In genomic region chr2:240433973-240434727, GRCh38 we compare ENCODE assay signal across 8 cellular contexts. TPM values are rescaled to one million over a fixed set of nuclear protein-coding genes. Genes with fewer than 3 reads are reported as not detected.
A peak's percentile ranks its signal among the peaks of the same experiment; 100 is the strongest.
DNase-seq lines count a peak whose midpoint lies in the region; ATAC-seq, FAIRE-seq and TF ChIP-seq lines count a peak whose summit lies in the region.

No MANE protein-coding gene starts in this region.

- peaks cover 8% of the 10 kb centered on the region; the same call in 1 of the 2 replicates for H3K79me2 ChIP-seq in GM23338 (replicated peaks; ENCODE audit: insufficient read depth)
- H3K79me2 ChIP-seq in SU-DHL-6 (ENCODE audit: insufficient read depth, low read length): no peaks in the 10 kb centered on the region
- H3K79me2 ChIP-seq in H1 (ENCODE audit: control insufficient read depth in 1 of 2, insufficient read depth in 2 of 2, low read length in 2 of 2): peaks cover 0 to 9% of the 10 kb centered on the region in 2 experiments; a peak in 1 of 4 replicates

- H3K36me3 Mint-ChIP-seq in GM23338 (ENCODE audit: low read depth): no peaks in the 10 kb centered on the region

- H3K9me3 Mint-ChIP-seq in GM23338: peaks cover under 1% of the 10 kb centered on the region; the same call in 1 of the 3 replicates

- DNase-seq in GM23338 (ENCODE audit: low spot score): no peak
- DNase-seq in H1 (ENCODE audit: low read depth in 1 of 2, low spot score in 2 of 2): no peak
- peak; percentile 79 to 84 for DNase-seq in uterus
- no peak for DNase-seq in NCI-H82 treated with DMSO at 0.1 percent for 48 hours (lab: John Stamatoyannopoulos, UW; ENCODE audit: unreplicated experiment)
- no peak for DNase-seq in NCI-H69 (lab: John Stamatoyannopoulos, UW)
- DNase-seq in NK-92 treated with Interleukin-12 subunit alpha and Interleukin-12 subunit beta, amount 100 ng/mL, for 24 hours (lab: John Stamatoyannopoulos, UW): no peak

- H3K4me1 ChIP-seq in GM23338 (ENCODE audit: insufficient read depth) (peaks cover 8% of the 10 kb centered on the region; the same call in 1 of the 2 replicates), H1 (replicated peaks in 1 of 4; ENCODE audit: control insufficient read depth in 3 of 4, insufficient read depth in 4 of 4, low read length in 3 of 4) (peaks cover 0 to 19% (median 1%) of the 10 kb centered on the region in 4 experiments; a peak in 6 of 7 replicates), muscle layer of colon (ENCODE audit: insufficient read depth, low read length) (peaks cover 31% of the 10 kb centered on the region), uterus (peaks cover 0 to 16% of the 10 kb centered on the region in 2 donors)

- no peak overlapping the region for H4K8ac ChIP-seq in H1 (ENCODE audit: extremely low read depth, insufficient read depth, low read length)

- no peak for ATAC-seq in GM23338

- TF ChIP-seq POLR2A in H1 (IDR thresholded peaks at IDR 0.05; ENCODE audit: control extremely low read depth in 1 of 2, low read depth in 2 of 2, low read length in 2 of 2) (no peak), uterus (IDR thresholded peaks at IDR 0.05) (no peak)

- H3K79me1 ChIP-seq in H1 (ENCODE audit: low read depth, low read length): no peaks in the 10 kb centered on the region

- H2BK15ac ChIP-seq in H1 (ENCODE audit: low read length): no peak overlapping the region

- H3K9me2 ChIP-seq in GM23338 (ENCODE audit: insufficient read depth) (no peaks in the 10 kb centered on the region), SU-DHL-6 (replicated peaks; ENCODE audit: insufficient read depth, low read length) (no peaks in the 10 kb centered on the region)

- H3K4me2 ChIP-seq in GM23338 (peak overlapping the region; percentile 98), SU-DHL-6 (ENCODE audit: low read depth, low read length, poor library complexity, severe bottlenecking) (peak overlapping the region; percentile 98), H1 (ENCODE audit: insufficient read depth in 1 of 2, low read depth in 2 of 2, low read length in 2 of 2) (peak overlapping the region; percentile 80 to 88)

- 0 out of 2 replicates have a peak, but pooled peaks cover 2% of the 10 kb centered on the region for H3F3A ChIP-seq in GM23338 (replicated peaks; ENCODE audit: low read depth)
- no peaks in the 10 kb centered on the region for H3F3A ChIP-seq in SU-DHL-6 (ENCODE audit: insufficient read depth)

- H2BK12ac ChIP-seq in H1 (ENCODE audit: low read depth, low read length): no peak overlapping the region

- POLR2A ChIA-PET in H1 (lab: Charles Lee; ENCODE audit: partially characterized antibody): interaction anchor here (0.8 kb wide), 1 partner anchor 21 kb away, joined by 3 read pairs; no protein-coding TSS in a partner anchor

- H2BK120ac ChIP-seq in H1 (replicated peaks; ENCODE audit: low read depth, low read length): no peak overlapping the region

- TF ChIP-seq RAD21 in H1 (IDR thresholded peaks at IDR 0.05 in 1 of 2, conservative IDR thresholded peaks at IDR 0.05 in 1 of 2; ENCODE audit: low read depth in 2 of 2, low read length in 2 of 2): no peak

- H3K4ac ChIP-seq in H1 (replicated peaks; ENCODE audit: insufficient read length, low read depth, low read length): no peak overlapping the region

- H3K36me3 ChIP-seq in GM23338 (ENCODE audit: insufficient read depth) (no peaks in the 10 kb centered on the region), SU-DHL-6 (ENCODE audit: low read length) (no peaks in the 10 kb centered on the region), H1 (ENCODE audit: control insufficient read depth in 2 of 4, insufficient read depth in 4 of 4, low read length in 3 of 4) (no peaks in the 10 kb centered on the region), muscle layer of colon (ENCODE audit: insufficient read depth, low read length) (no peaks in the 10 kb centered on the region), uterus (no peaks in the 10 kb centered on the region)

- peak overlapping the region; percentile 87 for H3K4me3 Mint-ChIP-seq in GM23338

- TF ChIP-seq CTCF in GM23338 (conservative IDR thresholded peaks at IDR 0.05; ENCODE audit: low read depth in 2 of 2) (no peak), SU-DHL-6 (IDR thresholded peaks at IDR 0.05; ENCODE audit: insufficient read depth, low read length, poor library complexity, severe bottlenecking) (no peak), H1 (IDR thresholded peaks at IDR 0.05; ENCODE audit: control extremely low read depth in 1 of 3, insufficient read depth in 1 of 3, low read depth in 1 of 3, low read length in 3 of 3) (no peak), uterus (IDR thresholded peaks at IDR 0.05) (no peak)

- H2AFZ ChIP-seq in GM23338: no peak overlapping the region; the same call in 1 of the 2 replicates
- no peak overlapping the region for H2AFZ ChIP-seq in SU-DHL-6 (ENCODE audit: low read depth, low read length, severe bottlenecking)
- H2AFZ ChIP-seq in H1 (ENCODE audit: low read length): no peak overlapping the region

- no peak for TF ChIP-seq EP300 in H1 (IDR thresholded peaks at IDR 0.05; ENCODE audit: borderline replicate concordance in 1 of 2, low read depth in 2 of 2, low read length in 2 of 2)

- H3K14ac ChIP-seq in H1 (ENCODE audit: insufficient read length): no peak overlapping the region

- peaks cover 24% of the 10 kb centered on the region for H3K27me3 Mint-ChIP-seq in GM23338 (ENCODE audit: insufficient read depth, low read depth, poor library complexity)

- H4K5ac ChIP-seq in H1 (ENCODE audit: insufficient read length, low read depth, low read length): no peak overlapping the region

- no peak overlapping the region for H2BK20ac ChIP-seq in H1 (ENCODE audit: low read length)

- H2AK5ac ChIP-seq in H1 (ENCODE audit: low read depth, low read length): 0 out of 2 replicates have a peak overlapping the region, but pooled peaks have one; percentile 39

- FAIRE-seq in H1 (lab: Jason Lieb, UNC): no peak

- no peak overlapping the region for H2BK5ac ChIP-seq in H1 (ENCODE audit: low read depth, low read length)

- H3K27ac ChIP-seq in GM23338 (ENCODE audit: low read depth): no peak overlapping the region
- no peak overlapping the region for H3K27ac ChIP-seq in SU-DHL-6 (ENCODE audit: low read depth, low read length)
- no peak overlapping the region for H3K27ac ChIP-seq in H1 (ENCODE audit: low read depth, low read length)
- H3K27ac ChIP-seq in muscle layer of colon (ENCODE audit: low read depth, low read length): peak overlapping the region; percentile 95
- H3K27ac ChIP-seq in uterus: peak overlapping the region; percentile 88 to 89

- peak overlapping the region; percentile 91 for H3K9ac ChIP-seq in SU-DHL-6 (ENCODE audit: low read length)
- H3K9ac ChIP-seq in H1 (replicated peaks in 1 of 4; ENCODE audit: extremely low read depth in 1 of 4, low read depth in 3 of 4, low read length in 3 of 4): no peak overlapping the region
- no peak overlapping the region for H3K9ac ChIP-seq in muscle layer of colon (ENCODE audit: low read length)

- H4K20me1 ChIP-seq in GM23338 (replicated peaks; ENCODE audit: insufficient read depth): peaks cover 7% of the 10 kb centered on the region
- H4K20me1 ChIP-seq in SU-DHL-6 (ENCODE audit: low read depth, low read length): no peaks in the 10 kb centered on the region
- peaks cover 19 to 22% of the 10 kb centered on the region in 2 experiments for H4K20me1 ChIP-seq in H1 (replicated peaks in 1 of 2; ENCODE audit: control insufficient read depth in 1 of 2, insufficient read depth in 2 of 2, low read length in 2 of 2)

- peak overlapping the region; percentile 32; the same call in 1 of the 2 replicates for H3K18ac ChIP-seq in H1 (ENCODE audit: extremely low read depth, low read length)

- peak overlapping the region; percentile 94 for H3K4me3 ChIP-seq in GM23338
- H3K4me3 ChIP-seq in SU-DHL-6 (ENCODE audit: insufficient read depth, low read length, poor library complexity, severe bottlenecking): peak overlapping the region; percentile 97
- peak overlapping the region; percentile 56 to 93 (median 66) for H3K4me3 ChIP-seq in H1 (ENCODE audit: extremely low read depth in 1 of 4, insufficient read depth in 2 of 4, low read depth in 3 of 4, low read length in 4 of 4)
- peak overlapping the region; percentile 52 to 57 for H3K4me3 ChIP-seq in muscle layer of colon (ENCODE audit: low read depth in 1 of 2, low read length in 2 of 2)
- peak overlapping the region; percentile 42 to 92 for H3K4me3 ChIP-seq in uterus

- CTCF ChIA-PET in H1 (lab: Charles Lee; ENCODE audit: partially characterized antibody): no interaction called here

- intact Hi-C loops in uterus (cut with DNase I; ENCODE audit: low total_unique reads): no loop called here

- H3K23me2 ChIP-seq in H1 (ENCODE audit: low read depth, low read length): peaks cover 7% of the 10 kb centered on the region; the same call in 1 of the 2 replicates

- no peak overlapping the region for H3K27ac Mint-ChIP-seq in GM23338

- WGBS in H1 (ENCODE audit: extremely low coverage in 1 of 2, insufficient coverage in 1 of 2, insufficient read length in 1 of 2, insufficient replicate concordance in 2 of 2, low coverage in 1 of 2, low lambda C conversion rate in 2 of 2, missing lambda C conversion rate in 1 of 2), 2 experiments: 75% methylated on average over 13 of the region's 16 CpGs; no CpG with 5 or more reads in 1 of the 2 experiments

- H3K9me3 ChIP-seq in SU-DHL-6 (ENCODE audit: insufficient read depth, low read length): no peaks in the 10 kb centered on the region
- H3K9me3 ChIP-seq in H1 (ENCODE audit: insufficient read depth in 2 of 2, low read depth in 1 of 2, low read length in 1 of 2): no peaks in the 10 kb centered on the region; a peak in 1 of 4 replicates
- no peaks in the 10 kb centered on the region for H3K9me3 ChIP-seq in muscle layer of colon (ENCODE audit: low read length)
- no peaks in the 10 kb centered on the region for H3K9me3 ChIP-seq in uterus

- H3K56ac ChIP-seq in H1 (replicated peaks; ENCODE audit: insufficient read length, low read depth, low read length): no peak overlapping the region

- no peak overlapping the region for H3K23ac ChIP-seq in H1 (ENCODE audit: insufficient read length)

- H3K4me1 Mint-ChIP-seq in GM23338: peaks cover 6% of the 10 kb centered on the region; the same call in 2 of the 3 replicates

- H4K91ac ChIP-seq in H1 (replicated peaks; ENCODE audit: insufficient read length, low read length): no peak overlapping the region

- peaks cover 19% of the 10 kb centered on the region for H3K27me3 ChIP-seq in GM23338 (ENCODE audit: insufficient read depth)
- H3K27me3 ChIP-seq in SU-DHL-6 (ENCODE audit: low read length): no peaks in the 10 kb centered on the region
- peaks cover 14 to 36% (median 23%) of the 10 kb centered on the region in 4 experiments for H3K27me3 ChIP-seq in H1 (replicated peaks in 1 of 4; ENCODE audit: control insufficient read depth in 3 of 4, extremely low read depth in 1 of 4, insufficient read depth in 3 of 4, low read length in 3 of 4)
- peaks cover 0 to 8% of the 10 kb centered on the region in 2 donors for H3K27me3 ChIP-seq in muscle layer of colon (ENCODE audit: control insufficient read depth in 1 of 2, insufficient read depth in 2 of 2, low read length in 2 of 2)
- H3K27me3 ChIP-seq in uterus: no peaks in the 10 kb centered on the region

RNA-seq across cellular contexts. Expression of gene GPC1, which starts 1.3 kb away (rescaled TPM):
- total RNA-seq in GM23338 (2014; rRNA removed; shearing (Covaris generic)): 46.2 and 56.9 TPM in 2 replicates
- polyA plus RNA-seq in GM23338 (2016; fragmentation: Nextera tagmentation; extraction: Ambion mirVana): 9.0 and 10.8 TPM in 2 replicates
- total RNA-seq in H1 (2021; fragmentation: NEBNext Ultra II Directional; extraction: Animal tissue kit (Norgen Biotek cat#: 25700)): 28.3 and 31.9 TPM in 2 replicates
- polyA plus RNA-seq in H1 (2011; rRNA removed): 21.9 and 30.2 TPM in 2 replicates
- polyA plus RNA-seq in H1 (2011; cell fraction: cytosol; rRNA removed): 22.1 TPM
- 47.6 TPM for polyA plus RNA-seq in H1 (2011; cell fraction: nucleus; rRNA removed)
- polyA plus RNA-seq in H1 (2012, experiment 1 of 2): 18.4 to 31.5 TPM (median 29.5 TPM) in 4 replicates
- polyA plus RNA-seq in H1 (2012, experiment 2 of 2): 27.9 TPM
- 42.0 TPM for polyA plus RNA-seq in H1 (2013, experiment 1 of 2)
- 37.4 TPM for polyA plus RNA-seq in H1 (2013, experiment 2 of 2)
- polyA minus RNA-seq in H1 (2011; rRNA and poly(A)+ RNA removed): 14.3 and 16.0 TPM in 2 replicates
- polyA minus RNA-seq in H1 (2011; cell fraction: cytosol; rRNA and poly(A)+ RNA removed): 29.2 TPM
- 22.9 TPM for polyA minus RNA-seq in H1 (2011; cell fraction: nucleus; rRNA and poly(A)+ RNA removed)
- 10 to 100 TPM in 3 of 4 donors, under 1 TPM in 1; 0.88 to 62.2 (median 43.4) TPM for total RNA-seq in uterus

Comparison
In these comparisons a context has a peak if more than half of its experiments do, and no peak if none do; other contexts are left out.
1. DNase-seq: peak in uterus (2 of 2); none in GM23338 (single experiment), H1 (0 of 2), NCI-H82 treated with DMSO at 0.1 percent for 48 hours (single experiment), NCI-H69 (single experiment) and NK-92 treated with Interleukin-12 subunit alpha and Interleukin-12 subunit beta, amount 100 ng/mL, for 24 hours (single experiment).
2. H3K27ac ChIP-seq: peak in muscle layer of colon (single experiment) and uterus (2 of 2); none in GM23338 (single experiment), SU-DHL-6 (single experiment) and H1 (single experiment).
3. Peak in every context shown above with its lines, with median percentiles within 50 percentile points of each other: H3K4me2 ChIP-seq and H3K4me3 ChIP-seq.